ENCODE assay signal across 24 cellular contexts in genomic region chr12:14991069-14991468, GRCh38. TPM values are rescaled to one million over a fixed set of nuclear protein-coding genes. Genes with fewer than 3 reads are reported as not detected.
"Had no signal": no experiment of that assay in that cellular context is flagged by ENCODE, and none has a peak within 500 bp of the region (broad histone marks: within the 10 kb centered on the region; RNA-seq: fewer than 3 reads in every experiment).

No MANE protein-coding gene starts in this region.

- H3K4me1 ChIP-seq: adrenal gland, right lobe of liver had no signal

- H3K36me3 Mint-ChIP-seq: activated naive CD4-positive, alpha-beta T cell treated with anti-CD3 and anti-CD28 coated beads, Interleukin-2, amount 50 U/mL, for 24 hours had no signal

- H3K4me1 Mint-ChIP-seq: neural crest cell had no signal

- H3K27ac ChIP-seq: adrenal gland, lower lobe of right lung, right lobe of liver, WERI-Rb-1 had no signal

- H3K36me3 ChIP-seq: adrenal gland, lower lobe of right lung, right lobe of liver, WERI-Rb-1 had no signal

- DNase-seq: activated CD4-positive, alpha-beta T cell treated with anti-CD3 and anti-CD28 coated beads for 48 hours; activated CD8-positive, alpha-beta memory T cell treated with anti-CD3 and anti-CD28 coated beads, Interleukin-2, amount 50 U/mL, for 4 hours; activated CD8-positive, alpha-beta T cell treated with anti-CD3 and anti-CD28 coated beads, Interleukin-2, amount 10 ng/mL, durations not matched to agents 7 days and 5 days; activated effector memory CD4-positive, alpha-beta T cell treated with anti-CD3 and anti-CD28 coated beads, Interleukin-2, amount 50 U/mL, for 16 hours; activated T-cell treated with anti-CD3 and anti-CD28 coated beads, Interleukin-2, amount 50 U/mL, for 48 hours; adrenal gland; left colon; lower lobe of right lung; right lobe of liver; stimulated activated CD4-positive, alpha-beta T cell treated with anti-CD3 and anti-CD28 coated beads, Interleukin-4, amount 100 ng/mL, for 4 hours; stimulated activated CD8-positive, alpha-beta memory T cell treated with anti-CD3 and anti-CD28 coated beads, Interleukin-4, amount 100 ng/mL, for 48 hours; stimulated activated naive CD8-positive, alpha-beta T cell treated with anti-CD3 and anti-CD28 coated beads, Interleukin-15, amount 100 ng/mL, for 72 hours; WERI-Rb-1 had no signal

- H3K9me3 Mint-ChIP-seq: activated naive CD4-positive, alpha-beta T cell treated with anti-CD3 and anti-CD28 coated beads, Interleukin-2, amount 50 U/mL, for 24 hours; type B pancreatic cell had no signal

- ATAC-seq: activated CD8-positive, alpha-beta T cell treated with anti-CD3 and anti-CD28 coated beads, Interleukin-2, amount 10 ng/mL, durations not matched to agents 7 days and 5 days; esophagus mucosa; left colon; lower lobe of right lung; right lobe of liver; stimulated activated naive CD8-positive, alpha-beta T cell treated with anti-CD3 and anti-CD28 coated beads, Interleukin-15, amount 100 ng/mL, for 72 hours had no signal

- H3K9me3 ChIP-seq: adrenal gland, lower lobe of right lung, right lobe of liver had no signal

- H3K4me3 ChIP-seq: adrenal gland, lower lobe of right lung, right lobe of liver, smooth muscle cell had no signal

- FAIRE-seq: colon, islet of Langerhans had no signal

- H3K27me3 ChIP-seq: adrenal gland, right lobe of liver had no signal

- H3K27me3 Mint-ChIP-seq: activated naive CD4-positive, alpha-beta T cell treated with anti-CD3 and anti-CD28 coated beads, Interleukin-2, amount 50 U/mL, for 24 hours; stimulated activated naive CD8-positive, alpha-beta T cell treated with anti-CD3 and anti-CD28 coated beads, Interleukin-15, amount 100 ng/mL, for 72 hours; type B pancreatic cell had no signal

- H3K27ac Mint-ChIP-seq: activated CD8-positive, alpha-beta T cell treated with anti-CD3 and anti-CD28 coated beads, Interleukin-2, amount 10 ng/mL, durations not matched to agents 7 days and 5 days; stimulated activated naive CD8-positive, alpha-beta T cell treated with anti-CD3 and anti-CD28 coated beads, Interleukin-15, amount 100 ng/mL, for 72 hours; type B pancreatic cell had no signal

- H3K4me2 ChIP-seq: smooth muscle cell had no signal

- H3K4me3 Mint-ChIP-seq: activated CD8-positive, alpha-beta T cell treated with anti-CD3 and anti-CD28 coated beads, Interleukin-2, amount 10 ng/mL, durations not matched to agents 7 days and 5 days; activated naive CD4-positive, alpha-beta T cell treated with anti-CD3 and anti-CD28 coated beads, Interleukin-2, amount 50 U/mL, for 24 hours; neural crest cell; stimulated activated naive CD8-positive, alpha-beta T cell treated with anti-CD3 and anti-CD28 coated beads, Interleukin-15, amount 100 ng/mL, for 72 hours; type B pancreatic cell had no signal

RNA-seq across cellular contexts. Expression of gene PDE6H, which starts 18.2 kb away (rescaled TPM):
- total RNA-seq: cardiac septum, esophagus mucosa, left colon, neural crest cell, osteoblast, pulmonary artery endothelial cell, right lobe of liver, smooth muscle cell had no signal
- polyA plus RNA-seq: smooth muscle cell had no signal

RNA-seq across cellular contexts. Expression of gene ERP27, which starts 52.7 kb away (rescaled TPM):
- total RNA-seq: neural crest cell, osteoblast, temporal lobe had no signal
